In genomic region chr6:2765166-2765895, GRCh38 we compare ENCODE assay signal across 8 cellular contexts. TPM values are rescaled to one million over a fixed set of nuclear protein-coding genes. Genes with fewer than 3 reads are reported as not detected.
DNase-seq lines count a peak whose midpoint lies in the region; ATAC-seq, FAIRE-seq and TF ChIP-seq lines count a peak whose summit lies in the region.

TSS of gene WRNIP1 (plus strand) at chr6:2765393. CDS start at chr6:2765623, 230 bp downstream.

- peaks cover 23% of the 10 kb centered on the region for H3K36me3 Mint-ChIP-seq in dendritic cell treated with granulocyte-macrophage colony-stimulating factor and Interleukin-4, amounts not matched to agents 40 ng/mL and 50 ng/mL, for 4 days (ENCODE audit: low read depth)

- peaks cover 2 to 19% (median 16%) of the 10 kb centered on the region in 11 experiments; a peak in 19 of 22 replicates for H3K9me3 ChIP-seq in BLaER1 treated with 17β-estradiol and CSF1 and Interleukin-3, amounts not matched to agents 10 nM and 100 nM (replicated peaks in 1 of 11)
- no peaks in the 10 kb centered on the region for H3K9me3 ChIP-seq in HepG2 (ENCODE audit: low read length)

- peaks cover 33 to 46% (median 41%) of the 10 kb centered on the region in 11 experiments for H4K20me1 ChIP-seq in BLaER1 treated with 17β-estradiol and CSF1 and Interleukin-3, amounts not matched to agents 10 nM and 100 nM
- peaks cover 38% of the 10 kb centered on the region for H4K20me1 ChIP-seq in HepG2 (ENCODE audit: insufficient read depth, low read length)

- H3K4me3 ChIP-seq in BLaER1 treated with 17β-estradiol and CSF1 and Interleukin-3, amounts not matched to agents 10 nM and 100 nM = peak within 1 kb of the TSS; percentile 84 to 100 (median 92)
- H3K4me3 ChIP-seq in HepG2 (replicated peaks in 1 of 3; ENCODE audit: insufficient read depth in 1 of 3, low read depth in 2 of 3, low read length in 3 of 3) = peak within 1 kb of the TSS; percentile 77 to 95 (median 85)

- H3K9me3 Mint-ChIP-seq in dendritic cell treated with granulocyte-macrophage colony-stimulating factor and Interleukin-4, amounts not matched to agents 40 ng/mL and 50 ng/mL, for 4 days = no peaks in the 10 kb centered on the region

- in situ Hi-C loops in HepG2 (cut with HindIII; ENCODE audit: extremely low pct_ligation_motif_present, low pct_unique_long_range_greater_than_20kb) = no loop called here

- intact Hi-C loops in dendritic cell treated with granulocyte-macrophage colony-stimulating factor and Interleukin-4, amounts not matched to agents 40 ng/mL and 50 ng/mL, for 4 days (cut with micrococcal nuclease) = no loop called here
- intact Hi-C loops in HepG2 (cut with micrococcal nuclease; ENCODE audit: unreplicated experiment) = loop anchor here (1.0 to 2.0 kb wide), 2 partner anchors 27 to 75 kb away; partner anchors contain the start of gene SERPINB1

- H3K4me2 ChIP-seq in BLaER1 treated with 17β-estradiol and CSF1 and Interleukin-3, amounts not matched to agents 10 nM and 100 nM = peak within 1 kb of the TSS; percentile 92 to 99 (median 97)
- peak within 1 kb of the TSS; percentile 95 for H3K4me2 ChIP-seq in HepG2 (ENCODE audit: low read depth, low read length)

- peak; percentile 89 for ATAC-seq in GM19372 (IDR thresholded peaks at IDR 0.05; ENCODE audit: low read depth, unreplicated experiment)
- ATAC-seq in HG03558 (IDR thresholded peaks at IDR 0.05; ENCODE audit: extremely low read depth, unreplicated experiment) = peak; percentile 74
- peak; percentile 94 for ATAC-seq in HepG2

- POLR2A ChIA-PET in HepG2 (lab: Yijun Ruan, JAX) = interaction anchor here (0.6 to 2.2 kb wide), 20 partner anchors 8 to 487 kb away, joined by 3 to 36 read pairs (median 3); partner anchors contain the start of genes NQO2, RIPK1 and SERPINB1

- peaks cover 50% of the 10 kb centered on the region for H3K4me1 Mint-ChIP-seq in dendritic cell treated with granulocyte-macrophage colony-stimulating factor and Interleukin-4, amounts not matched to agents 40 ng/mL and 50 ng/mL, for 4 days (ENCODE audit: low read depth)

- TF ChIP-seq EP300 in HepG2 (IDR thresholded peaks at IDR 0.05; ENCODE audit: low read depth in 2 of 2, low read length in 2 of 2) = peak; percentile 1 to 25; a peak in 2 of 4 replicates
- TF ChIP-seq EP300 in HepG2 (CRISPR knock-in tag; IDR thresholded peaks at IDR 0.05; ENCODE audit: borderline replicate concordance) = peak; percentile 47; the same call in 1 of the 2 replicates

- H3K79me2 ChIP-seq in HepG2 (ENCODE audit: insufficient read depth, low read length) = peaks cover 46% of the 10 kb centered on the region

- H3K36me3 ChIP-seq in BLaER1 treated with 17β-estradiol and CSF1 and Interleukin-3, amounts not matched to agents 10 nM and 100 nM = peaks cover 5 to 27% (median 10%) of the 10 kb centered on the region in 11 experiments; a peak in 21 of 22 replicates
- H3K36me3 ChIP-seq in HepG2 (replicated peaks in 1 of 2; ENCODE audit: control insufficient read depth in 1 of 2, insufficient read depth in 2 of 2, low read length in 2 of 2) = peaks cover 0 to 15% of the 10 kb centered on the region in 2 experiments; a peak in 4 of 5 replicates

- H3K4me3 Mint-ChIP-seq in dendritic cell treated with granulocyte-macrophage colony-stimulating factor and Interleukin-4, amounts not matched to agents 40 ng/mL and 50 ng/mL, for 4 days = peak within 1 kb of the TSS; percentile 84

- peak; percentile 100 for DNase-seq in NCI-H748 (lab: John Stamatoyannopoulos, UW; ENCODE audit: unreplicated experiment)
- DNase-seq in activated CD4-positive, alpha-beta T cell treated with anti-CD3 and anti-CD28 coated beads, Interleukin-2, amount 50 U/mL, for 24 hours (ENCODE audit: low read depth in 1 of 2, low spot score in 1 of 2) = peak; percentile 89 to 96
- peak; percentile 99 for DNase-seq in HepG2 (ENCODE audit: low spot score)
- peak; percentile 95 for DNase-seq in stimulated activated CD4-positive, alpha-beta T cell treated with anti-CD3 and anti-CD28 coated beads, Interleukin-4, amount 100 ng/mL, for 1 hour

- FAIRE-seq in HepG2 (lab: Jason Lieb, UNC) = peak; percentile 4

- H3K27ac Mint-ChIP-seq in dendritic cell treated with granulocyte-macrophage colony-stimulating factor and Interleukin-4, amounts not matched to agents 40 ng/mL and 50 ng/mL, for 4 days = peak within 1 kb of the TSS; percentile 98

- TF ChIP-seq CTCF in HepG2 (CRISPR knock-in tag; IDR thresholded peaks at IDR 0.05) = peak; percentile 82

- TF ChIP-seq POLR2A in HepG2 (IDR thresholded peaks at IDR 0.05; ENCODE audit: insufficient read depth in 1 of 2, low read depth in 2 of 2, low read length in 2 of 2) = peak in 1 of 2 experiments; percentile 69; a peak in 2 of 4 replicates

- CTCF ChIA-PET in HepG2 (lab: Yijun Ruan, JAX; ENCODE audit: low intra/inter-chr PET ratio, low total read pairs) = no interaction called here

- H3K9ac ChIP-seq in BLaER1 treated with 17β-estradiol and CSF1 and Interleukin-3, amounts not matched to agents 10 nM and 100 nM = peak within 1 kb of the TSS; percentile 92 to 98 (median 96)
- H3K9ac ChIP-seq in HepG2 (ENCODE audit: insufficient read depth, low read depth, low read length) = peak within 1 kb of the TSS; percentile 91

- H3K4me1 ChIP-seq in BLaER1 treated with 17β-estradiol and CSF1 and Interleukin-3, amounts not matched to agents 10 nM and 100 nM = peaks cover 34 to 44% (median 40%) of the 10 kb centered on the region in 10 experiments
- H3K4me1 ChIP-seq in HepG2 (ENCODE audit: insufficient read depth, low read length) = peaks cover 42% of the 10 kb centered on the region

- peak; percentile 81 for TF ChIP-seq RAD21 in HepG2 (CRISPR knock-in tag; IDR thresholded peaks at IDR 0.05)

- no TSS peak for BruUV-seq in HepG2 (replicated peaks; lab: Mats Ljungman, UMichigan)

- peak within 1 kb of the TSS; percentile 83 to 98 (median 97) for H3K27ac ChIP-seq in BLaER1 treated with 17β-estradiol and CSF1 and Interleukin-3, amounts not matched to agents 10 nM and 100 nM
- H3K27ac ChIP-seq in HepG2 (ENCODE audit: extremely low read length, insufficient read depth, low read length) = peak within 1 kb of the TSS; percentile 92

- H3K27me3 Mint-ChIP-seq in dendritic cell treated with granulocyte-macrophage colony-stimulating factor and Interleukin-4, amounts not matched to agents 40 ng/mL and 50 ng/mL, for 4 days = no peaks in the 10 kb centered on the region

- H2AFZ ChIP-seq in HepG2 (ENCODE audit: low read length) = peak within 1 kb of the TSS; percentile 89

- 0% methylated on average over 13 of the region's 104 CpGs for WGBS in HepG2 (ENCODE audit: low lambda C conversion rate)

- H3K27me3 ChIP-seq in BLaER1 treated with 17β-estradiol and CSF1 and Interleukin-3, amounts not matched to agents 10 nM and 100 nM = no peaks in the 10 kb centered on the region
- H3K27me3 ChIP-seq in HepG2 (ENCODE audit: control insufficient read depth in 1 of 2, insufficient read depth in 2 of 2, low read length in 2 of 2) = no peaks in the 10 kb centered on the region; a peak in 2 of 5 replicates

TF ChIP-seq in HepG2, 621 proteins besides CTCF, POLR2A, EP300 and RAD21 (continues in another document):
- TF ChIP-seq ZBTB44 (CRISPR knock-in tag; IDR thresholded peaks at IDR 0.05) (peak; percentile 62; the same call in 1 of the 2 replicates), ZNF335 (CRISPR knock-in tag; IDR thresholded peaks at IDR 0.05) (no peak), FOSL1 (CRISPR knock-in tag; IDR thresholded peaks at IDR 0.05; ENCODE audit: borderline replicate concordance) (no peak)

RNA-seq across cellular contexts. Expression of gene WRNIP1, which starts in this region (rescaled TPM):
- total RNA-seq in HepG2 (2016; rRNA removed; fragmentation: Illumina TruSeq; extraction: Trizol) = 88.9 and 90.3 TPM in 2 replicates
- total RNA-seq in HepG2 (2016; cell fraction: cytosol; rRNA removed; fragmentation: Illumina TruSeq; extraction: Trizol; ENCODE audit: low read depth) = 14.5 and 15.0 TPM in 2 replicates
- total RNA-seq in HepG2 (2016; cell fraction: insoluble cytoplasmic fraction; rRNA removed; fragmentation: Illumina TruSeq; extraction: Trizol) = 82.7 and 90.1 TPM in 2 replicates
- 49.2 and 50.7 TPM in 2 replicates for total RNA-seq in HepG2 (2016; cell fraction: membrane; rRNA removed; fragmentation: Illumina TruSeq; extraction: Trizol)
- total RNA-seq in HepG2 (2016; cell fraction: nucleus; rRNA removed; fragmentation: Illumina TruSeq; extraction: Trizol) = 48.4 and 54.7 TPM in 2 replicates
- polyA plus RNA-seq in HepG2 (2011; rRNA removed) = 73.4 and 77.7 TPM in 2 replicates
- 83.3 and 106 TPM in 2 replicates for polyA plus RNA-seq in HepG2 (2011; cell fraction: cytosol; rRNA removed)
- polyA plus RNA-seq in HepG2 (2011; cell fraction: nucleus; rRNA removed) = 69.3 and 70.9 TPM in 2 replicates
- polyA plus RNA-seq in HepG2 (2012) = 57.7 and 65.4 TPM in 2 replicates
- 15.1 and 16.9 TPM in 2 replicates for polyA plus RNA-seq in HepG2 (2016; cell fraction: cytosol; fragmentation: Illumina TruSeq; extraction: Trizol; ENCODE audit: low read depth)
- 96.1 and 98.5 TPM in 2 replicates for polyA plus RNA-seq in HepG2 (2016; cell fraction: insoluble cytoplasmic fraction; fragmentation: Illumina TruSeq; extraction: Trizol; ENCODE audit: low read depth)
- 36.1 and 39.8 TPM in 2 replicates for polyA plus RNA-seq in HepG2 (2016; cell fraction: membrane; fragmentation: Illumina TruSeq; extraction: Trizol; ENCODE audit: low read depth)
- polyA plus RNA-seq in HepG2 (2016; cell fraction: nucleus; fragmentation: Illumina TruSeq; extraction: Trizol; ENCODE audit: insufficient read depth, low read depth) = 90.6 and 97.4 TPM in 2 replicates
- polyA minus RNA-seq in HepG2 (2011; rRNA and poly(A)+ RNA removed; ENCODE audit: low replicate concordance) = 73.1 and 84.7 TPM in 2 replicates
- 32.4 and 32.5 TPM in 2 replicates for polyA minus RNA-seq in HepG2 (2011; cell fraction: cytosol; rRNA and poly(A)+ RNA removed)
- polyA minus RNA-seq in HepG2 (2011; cell fraction: nucleus; rRNA and poly(A)+ RNA removed) = 39.9 and 43.4 TPM in 2 replicates

Comparison
In these comparisons a context has a peak if more than half of its experiments do, and no peak if none do; other contexts are left out.
1. Peak in every context shown above with its lines: DNase-seq, ATAC-seq, H3K4me3 ChIP-seq and H3K27ac ChIP-seq.